Comparison of ENCODE assay signal across 21 cellular contexts in genomic region chr11:80362578-80362977, GRCh38.
"Had no signal": no experiment of that assay in that cellular context is flagged by ENCODE, and none has a peak within 500 bp of the region (broad histone marks: within the 10 kb centered on the region; RNA-seq: fewer than 3 reads in every experiment).

No MANE protein-coding gene starts in this region.

- DNase-seq: activated CD4-positive, alpha-beta memory T cell treated with anti-CD3 and anti-CD28 coated beads for 36 hours; activated CD4-positive, alpha-beta T cell treated with anti-CD3 and anti-CD28 coated beads for 48 hours; activated naive CD4-positive, alpha-beta T cell treated with Interleukin-2 at 50 U/mL for 16 hours; activated naive CD8-positive, alpha-beta T cell treated with anti-CD3 and anti-CD28 coated beads for 36 hours; activated T-cell treated with anti-CD3 and anti-CD28 coated beads, Interleukin-2, amount 50 U/mL, for 48 hours; amniotic stem cell; cerebellar nuclear complex; cortex of kidney; endodermal cell; foreskin melanocyte; kidney glomerular epithelial cell; left lung; midbrain; natural killer cell; stimulated activated CD4-positive, alpha-beta T cell treated with anti-CD3 and anti-CD28 coated beads, Interleukin-4, amount 100 ng/mL, for 24 hours; stimulated activated naive CD4-positive, alpha-beta T cell treated with Interleukin-2 at 50 U/mL for 16 hours; T-helper 17 cell had no signal

- H3K4me3 ChIP-seq: hepatocyte, left lung, lung, thoracic aorta had no signal

- H3K27me3 ChIP-seq: hepatocyte, left lung had no signal

- ATAC-seq: left lung, natural killer cell, T-helper 17 cell had no signal

- H3K4me1 ChIP-seq: left lung had no signal

- H3K27ac ChIP-seq: epithelial cell of prostate, hepatocyte, left lung, thoracic aorta had no signal

- H3K36me3 ChIP-seq: left lung, thoracic aorta had no signal

- H3K9me3 ChIP-seq: left lung, thoracic aorta had no signal
